Comparison of ENCODE assay signal across 8 cellular contexts in genomic region chr12:123602651-123603195, GRCh38. TPM values are rescaled to one million over a fixed set of nuclear protein-coding genes. Genes with fewer than 3 reads are reported as not detected.
DNase-seq lines count a peak whose midpoint lies in the region; ATAC-seq, FAIRE-seq and TF ChIP-seq lines count a peak whose summit lies in the region.

No MANE protein-coding gene starts in this region.

- H2AFZ ChIP-seq in Karpas-422 (ENCODE audit: low read length): no peak overlapping the region
- H2AFZ ChIP-seq in astrocyte (ENCODE audit: low read depth, low read length): peak overlapping the region; percentile 97

- TF ChIP-seq POLR2A in right lobe of liver (IDR thresholded peaks at IDR 0.05): no peak

- H3K27me3 ChIP-seq in Karpas-422 (ENCODE audit: low read length) (no peaks in the 10 kb centered on the region), astrocyte (ENCODE audit: insufficient read depth, low read length) (no peaks in the 10 kb centered on the region), right lobe of liver (no peaks in the 10 kb centered on the region), upper lobe of right lung (no peaks in the 10 kb centered on the region)

- no peaks in the 10 kb centered on the region for H3K9me2 ChIP-seq in Karpas-422 (replicated peaks; ENCODE audit: insufficient read depth, low read length)

- peaks cover 66% of the 10 kb centered on the region for H3K79me2 ChIP-seq in Karpas-422 (ENCODE audit: low read length)
- H3K79me2 ChIP-seq in astrocyte (ENCODE audit: insufficient read depth, low read length): peaks cover 59% of the 10 kb centered on the region

- peak overlapping the region; percentile 77 for H3K27ac Mint-ChIP-seq in astrocyte (ENCODE audit: unreplicated experiment)

- FAIRE-seq in astrocyte (lab: Jason Lieb, UNC) (no peak), frontal cortex (lab: Jason Lieb, UNC) (no peak)

- H3K9me3 Mint-ChIP-seq in astrocyte (ENCODE audit: unreplicated experiment): no peaks in the 10 kb centered on the region

- no peak for ATAC-seq in right lobe of liver
- no peak for ATAC-seq in upper lobe of right lung

- intact Hi-C loops in right lobe of liver (cut with DNase I): no loop called here
- intact Hi-C loops in upper lobe of right lung (cut with DNase I): no loop called here

- H3K27ac ChIP-seq in Karpas-422 (ENCODE audit: low read length) (peak overlapping the region; percentile 51; the same call in 1 of the 2 replicates), astrocyte (ENCODE audit: low read depth, low read length) (peak overlapping the region; percentile 85), right lobe of liver (no peak overlapping the region), upper lobe of right lung (peak overlapping the region; percentile 89)

- H3K36me3 Mint-ChIP-seq in astrocyte (ENCODE audit: low read depth, unreplicated experiment): peaks cover 4% of the 10 kb centered on the region

- H3K9me3 ChIP-seq in Karpas-422 (ENCODE audit: low read length): no peaks in the 10 kb centered on the region
- H3K9me3 ChIP-seq in astrocyte (ENCODE audit: insufficient read depth, low read depth, low read length): no peaks in the 10 kb centered on the region
- no peaks in the 10 kb centered on the region for H3K9me3 ChIP-seq in right lobe of liver
- no peaks in the 10 kb centered on the region for H3K9me3 ChIP-seq in upper lobe of right lung

- TF ChIP-seq CTCF in astrocyte (IDR thresholded peaks at IDR 0.05; ENCODE audit: insufficient read depth, low read depth, low read length): no peak
- no peak for TF ChIP-seq CTCF in right lobe of liver (IDR thresholded peaks at IDR 0.05)
- no peak for TF ChIP-seq CTCF in upper lobe of right lung (IDR thresholded peaks at IDR 0.05)

- H3K36me3 ChIP-seq in Karpas-422 (ENCODE audit: insufficient read depth, low read length) (peaks cover 32% of the 10 kb centered on the region; the same call in 1 of the 2 replicates), astrocyte (ENCODE audit: insufficient read depth, low read length) (peaks cover 28% of the 10 kb centered on the region), right lobe of liver (peaks cover 0 to 39% (median 13%) of the 10 kb centered on the region in 4 donors), upper lobe of right lung (peaks cover 34% of the 10 kb centered on the region)

- H4K20me1 ChIP-seq in Karpas-422 (ENCODE audit: insufficient read depth, low read depth, low read length) (peaks cover 3% of the 10 kb centered on the region; the same call in 1 of the 2 replicates), astrocyte (ENCODE audit: insufficient read depth, low read length) (peaks cover 37% of the 10 kb centered on the region)

- H3K9ac ChIP-seq in Karpas-422 (ENCODE audit: low read length): peak overlapping the region; percentile 97
- peak overlapping the region; percentile 92 for H3K9ac ChIP-seq in astrocyte (ENCODE audit: low read length)

- H3K4me3 ChIP-seq in Karpas-422 (ENCODE audit: low read length): peak overlapping the region; percentile 90
- peak overlapping the region; percentile 94 for H3K4me3 ChIP-seq in astrocyte (ENCODE audit: insufficient read depth, low read depth, low read length)
- H3K4me3 ChIP-seq in right lobe of liver: peak overlapping the region; percentile 94 to 100 (median 97)
- peak overlapping the region; percentile 99 for H3K4me3 ChIP-seq in upper lobe of right lung

- H3K4me3 Mint-ChIP-seq in astrocyte (ENCODE audit: unreplicated experiment): peak overlapping the region; percentile 91

- WGBS in right lobe of liver (ENCODE audit: insufficient coverage, low coverage, low lambda C conversion rate, missing lambda C conversion rate): 11% methylated on average over 7 of the region's 7 CpGs

- H3K4me2 ChIP-seq in Karpas-422 (ENCODE audit: low read depth, low read length, poor library complexity, severe bottlenecking): peak overlapping the region; percentile 85
- peak overlapping the region; percentile 92 for H3K4me2 ChIP-seq in astrocyte (ENCODE audit: low read length)

- H3K4me1 ChIP-seq in Karpas-422 (ENCODE audit: low read length) (peaks cover 13% of the 10 kb centered on the region), astrocyte (ENCODE audit: insufficient read depth, low read length) (peaks cover 5% of the 10 kb centered on the region), right lobe of liver (peaks cover 0 to 5% (median 3%) of the 10 kb centered on the region in 4 donors), upper lobe of right lung (peaks cover 9% of the 10 kb centered on the region)

- no peaks in the 10 kb centered on the region for H3K27me3 Mint-ChIP-seq in astrocyte (ENCODE audit: low read depth, unreplicated experiment)

- DNase-seq in EH (ENCODE audit: low read depth): peak; percentile 19
- DNase-seq in Karpas-422: peak; percentile 70
- DNase-seq in astrocyte (ENCODE audit: low read depth): no peak
- DNase-seq in right lobe of liver: no peak
- no peak for DNase-seq in upper lobe of right lung
- DNase-seq in Kasumi-1 (lab: John Stamatoyannopoulos, UW): no peak
- DNase-seq in NCI-H524 treated with DMSO at 0.1 percent for 48 hours (lab: John Stamatoyannopoulos, UW): no peak
- DNase-seq in frontal cortex (ENCODE audit: low spot score in 2 of 2): no peak

- peaks cover 11% of the 10 kb centered on the region for H3K4me1 Mint-ChIP-seq in astrocyte (ENCODE audit: low read depth, unreplicated experiment)

RNA-seq across cellular contexts. Expression of gene DDX55, which starts 0.8 kb away (rescaled TPM):
- total RNA-seq in Karpas-422 (2014; rRNA removed; shearing (Covaris generic); ENCODE audit: low replicate concordance): 36.4 and 41.6 TPM in 2 replicates
- total RNA-seq in astrocyte (17.3 and 20.1 TPM in 2 replicates), right lobe of liver (10 to 100 TPM in 3 of 6 experiments, 1 to 10 TPM in 3; 6.4 to 33.3 (median 10.5) TPM), upper lobe of right lung (20.2 TPM), frontal cortex (17.9 TPM)

RNA-seq across cellular contexts. Expression of gene TMED2, which starts 18.4 kb away (rescaled TPM):
- 119 and 154 TPM in 2 replicates for total RNA-seq in Karpas-422 (2014; rRNA removed; shearing (Covaris generic); ENCODE audit: low replicate concordance)
- total RNA-seq in astrocyte (284 and 320 TPM in 2 replicates), right lobe of liver (100 to 1,000 TPM; 197 to 282 (median 215) TPM), upper lobe of right lung (200 TPM), frontal cortex (296 TPM)

RNA-seq across cellular contexts. Expression of gene EIF2B1, which starts 30.8 kb away (rescaled TPM):
- total RNA-seq in Karpas-422 (2014; rRNA removed; shearing (Covaris generic); ENCODE audit: low replicate concordance): 51.0 and 116 TPM in 2 replicates
- 49.3 and 52.6 TPM in 2 replicates for total RNA-seq in astrocyte
- total RNA-seq in right lobe of liver: 100 to 1,000 TPM in 1 of 6 experiments, 10 to 100 TPM in 5; 19.3 to 137 (median 22.2) TPM
- 40.0 TPM for total RNA-seq in upper lobe of right lung
- total RNA-seq in frontal cortex: 28.1 TPM

RNA-seq across cellular contexts. Expression of gene GTF2H3, which starts 30.9 kb away (rescaled TPM):
- total RNA-seq in Karpas-422 (2014; rRNA removed; shearing (Covaris generic); ENCODE audit: low replicate concordance): 21.6 and 72.3 TPM in 2 replicates
- 41.2 and 41.8 TPM in 2 replicates for total RNA-seq in astrocyte
- 10 to 100 TPM; 10.9 to 15.6 (median 13.9) TPM for total RNA-seq in right lobe of liver
- total RNA-seq in upper lobe of right lung: 21.8 TPM
- 29.3 TPM for total RNA-seq in frontal cortex

Comparison
In these comparisons a context has a peak if more than half of its experiments do, and no peak if none do; other contexts are left out.
1. DNase-seq: peak in EH (single experiment) and Karpas-422 (single experiment); none in astrocyte (single experiment), right lobe of liver (0 of 3), upper lobe of right lung (single experiment), Kasumi-1 (0 of 2), NCI-H524 treated with DMSO at 0.1 percent for 48 hours (single experiment) and frontal cortex (0 of 2).
2. H3K27ac ChIP-seq: peak in Karpas-422 (single experiment), astrocyte (single experiment) and upper lobe of right lung (single experiment); none in right lobe of liver (0 of 3).
3. Peak in every context shown above with its lines, with median percentiles within 50 percentile points of each other: H3K4me3 ChIP-seq.